Comparison of ENCODE assay signal across 1 cellular context in the genomic region with DNA sequence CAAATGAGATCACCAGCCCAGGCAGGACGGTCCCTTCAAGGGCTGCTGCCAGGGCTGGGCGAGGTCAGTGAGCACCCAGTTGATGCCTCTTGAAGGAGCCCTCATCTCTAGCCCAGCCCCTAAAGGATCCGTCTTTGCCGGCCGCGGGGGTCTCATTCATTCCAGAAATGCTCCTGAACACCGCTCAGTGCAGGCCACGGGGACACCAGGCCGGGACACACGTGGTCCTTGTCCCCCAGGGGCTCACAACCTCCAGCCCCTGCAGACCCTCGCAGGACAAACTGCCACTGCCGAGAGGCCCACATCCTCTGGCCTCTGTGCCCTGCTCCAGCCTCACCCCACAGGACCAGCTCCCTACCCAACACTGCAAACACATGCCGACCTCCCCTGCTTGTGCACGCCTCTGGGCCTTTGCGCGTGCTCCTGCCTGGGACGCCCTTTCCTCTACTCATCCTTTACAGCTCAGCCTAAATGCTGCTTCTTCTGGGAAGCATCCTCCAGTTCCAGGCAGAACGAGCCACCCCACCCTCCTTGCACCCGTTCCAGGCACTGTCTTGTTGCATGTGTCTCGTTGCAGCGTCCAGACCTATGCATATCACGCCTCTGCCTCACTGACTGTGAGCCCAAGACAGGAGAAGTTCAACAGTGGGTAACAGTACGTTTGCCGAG.
TF ChIP-seq lines count a peak whose summit lies in the region.

No MANE protein-coding gene starts in this region.

TF ChIP-seq in SK-N-SH, 30 proteins besides CTCF, POLR2A, EP300 and RAD21:
- TF ChIP-seq, protein P1, sequence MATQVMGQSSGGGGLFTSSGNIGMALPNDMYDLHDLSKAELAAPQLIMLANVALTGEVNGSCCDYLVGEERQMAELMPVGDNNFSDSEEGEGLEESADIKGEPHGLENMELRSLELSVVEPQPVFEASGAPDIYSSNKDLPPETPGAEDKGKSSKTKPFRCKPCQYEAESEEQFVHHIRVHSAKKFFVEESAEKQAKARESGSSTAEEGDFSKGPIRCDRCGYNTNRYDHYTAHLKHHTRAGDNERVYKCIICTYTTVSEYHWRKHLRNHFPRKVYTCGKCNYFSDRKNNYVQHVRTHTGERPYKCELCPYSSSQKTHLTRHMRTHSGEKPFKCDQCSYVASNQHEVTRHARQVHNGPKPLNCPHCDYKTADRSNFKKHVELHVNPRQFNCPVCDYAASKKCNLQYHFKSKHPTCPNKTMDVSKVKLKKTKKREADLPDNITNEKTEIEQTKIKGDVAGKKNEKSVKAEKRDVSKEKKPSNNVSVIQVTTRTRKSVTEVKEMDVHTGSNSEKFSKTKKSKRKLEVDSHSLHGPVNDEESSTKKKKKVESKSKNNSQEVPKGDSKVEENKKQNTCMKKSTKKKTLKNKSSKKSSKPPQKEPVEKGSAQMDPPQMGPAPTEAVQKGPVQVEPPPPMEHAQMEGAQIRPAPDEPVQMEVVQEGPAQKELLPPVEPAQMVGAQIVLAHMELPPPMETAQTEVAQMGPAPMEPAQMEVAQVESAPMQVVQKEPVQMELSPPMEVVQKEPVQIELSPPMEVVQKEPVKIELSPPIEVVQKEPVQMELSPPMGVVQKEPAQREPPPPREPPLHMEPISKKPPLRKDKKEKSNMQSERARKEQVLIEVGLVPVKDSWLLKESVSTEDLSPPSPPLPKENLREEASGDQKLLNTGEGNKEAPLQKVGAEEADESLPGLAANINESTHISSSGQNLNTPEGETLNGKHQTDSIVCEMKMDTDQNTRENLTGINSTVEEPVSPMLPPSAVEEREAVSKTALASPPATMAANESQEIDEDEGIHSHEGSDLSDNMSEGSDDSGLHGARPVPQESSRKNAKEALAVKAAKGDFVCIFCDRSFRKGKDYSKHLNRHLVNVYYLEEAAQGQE (IDR thresholded peaks at IDR 0.05; ENCODE audit: low read depth, low read length) = no peak
- TF ChIP-seq FOXJ3 (CRISPR knock-in tag; IDR thresholded peaks at IDR 0.05) (no peak), RFX5 (IDR thresholded peaks at IDR 0.05; ENCODE audit: low read length) (no peak), TCF12 (IDR thresholded peaks at IDR 0.05) (no peak), FOXM1 (IDR thresholded peaks at IDR 0.05; ENCODE audit: low read depth) (no peak), EZH2phosphoT487 (IDR thresholded peaks at IDR 0.05; ENCODE audit: borderline replicate concordance, low read depth) (no peak)
- TF ChIP-seq, protein P2, sequence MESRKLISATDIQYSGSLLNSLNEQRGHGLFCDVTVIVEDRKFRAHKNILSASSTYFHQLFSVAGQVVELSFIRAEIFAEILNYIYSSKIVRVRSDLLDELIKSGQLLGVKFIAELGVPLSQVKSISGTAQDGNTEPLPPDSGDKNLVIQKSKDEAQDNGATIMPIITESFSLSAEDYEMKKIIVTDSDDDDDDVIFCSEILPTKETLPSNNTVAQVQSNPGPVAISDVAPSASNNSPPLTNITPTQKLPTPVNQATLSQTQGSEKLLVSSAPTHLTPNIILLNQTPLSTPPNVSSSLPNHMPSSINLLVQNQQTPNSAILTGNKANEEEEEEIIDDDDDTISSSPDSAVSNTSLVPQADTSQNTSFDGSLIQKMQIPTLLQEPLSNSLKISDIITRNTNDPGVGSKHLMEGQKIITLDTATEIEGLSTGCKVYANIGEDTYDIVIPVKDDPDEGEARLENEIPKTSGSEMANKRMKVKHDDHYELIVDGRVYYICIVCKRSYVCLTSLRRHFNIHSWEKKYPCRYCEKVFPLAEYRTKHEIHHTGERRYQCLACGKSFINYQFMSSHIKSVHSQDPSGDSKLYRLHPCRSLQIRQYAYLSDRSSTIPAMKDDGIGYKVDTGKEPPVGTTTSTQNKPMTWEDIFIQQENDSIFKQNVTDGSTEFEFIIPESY (IDR thresholded peaks at IDR 0.05; ENCODE audit: borderline replicate concordance, low read depth) = no peak
- TF ChIP-seq, protein P3, sequence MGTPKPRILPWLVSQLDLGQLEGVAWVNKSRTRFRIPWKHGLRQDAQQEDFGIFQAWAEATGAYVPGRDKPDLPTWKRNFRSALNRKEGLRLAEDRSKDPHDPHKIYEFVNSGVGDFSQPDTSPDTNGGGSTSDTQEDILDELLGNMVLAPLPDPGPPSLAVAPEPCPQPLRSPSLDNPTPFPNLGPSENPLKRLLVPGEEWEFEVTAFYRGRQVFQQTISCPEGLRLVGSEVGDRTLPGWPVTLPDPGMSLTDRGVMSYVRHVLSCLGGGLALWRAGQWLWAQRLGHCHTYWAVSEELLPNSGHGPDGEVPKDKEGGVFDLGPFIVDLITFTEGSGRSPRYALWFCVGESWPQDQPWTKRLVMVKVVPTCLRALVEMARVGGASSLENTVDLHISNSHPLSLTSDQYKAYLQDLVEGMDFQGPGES (IDR thresholded peaks at IDR 0.05; ENCODE audit: low read depth, low read length) = no peak
